ENCODE assay signal across 1 cellular context in the genomic region with DNA sequence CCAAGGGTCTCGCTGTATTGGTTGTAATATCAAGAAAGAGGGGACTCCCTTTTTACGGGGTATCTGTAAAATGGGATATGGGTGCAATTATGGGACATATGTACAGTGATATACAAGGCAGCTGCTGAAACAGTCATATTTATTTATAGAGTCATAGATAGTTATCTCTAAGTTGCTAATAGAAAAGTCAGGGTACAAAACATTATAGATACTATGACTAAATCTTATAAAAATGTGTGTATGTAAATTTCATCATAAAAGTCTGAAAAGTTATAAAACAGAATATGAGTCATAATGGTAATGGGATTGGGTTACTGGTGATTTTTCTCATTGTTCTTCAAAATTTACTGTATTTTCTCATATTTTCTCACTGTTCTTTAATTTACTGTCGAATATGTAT.
TF ChIP-seq lines count a peak whose summit lies in the region.

No MANE protein-coding gene starts in this region.

TF ChIP-seq in SK-N-SH, 30 proteins besides CTCF, POLR2A, EP300 and RAD21 (continued from another document):
- TF ChIP-seq SIN3A (IDR thresholded peaks at IDR 0.05; ENCODE audit: borderline replicate concordance, low read depth, low read length) (no peak), FOXJ3 (CRISPR knock-in tag; IDR thresholded peaks at IDR 0.05) (no peak), NFIC (IDR thresholded peaks at IDR 0.05; ENCODE audit: borderline replicate concordance) (peak; percentile 24; the same call in 1 of the 2 replicates), MXI1 (IDR thresholded peaks at IDR 0.05; ENCODE audit: low read depth, low read length) (no peak), SMC3 (IDR thresholded peaks at IDR 0.05; ENCODE audit: low read depth, low read length) (no peak), FOXM1 (IDR thresholded peaks at IDR 0.05; ENCODE audit: low read depth) (no peak), ELF1 (IDR thresholded peaks at IDR 0.05) (no peak), RCOR1 (IDR thresholded peaks at IDR 0.05; ENCODE audit: low read length) (no peak), POLR2AphosphoS5 (IDR thresholded peaks at IDR 0.05; ENCODE audit: low read depth, low read length) (no peak), MEF2A (IDR thresholded peaks at IDR 0.05; ENCODE audit: borderline replicate concordance, low read depth) (peak; percentile 89), TCF12 (IDR thresholded peaks at IDR 0.05) (peak; percentile 84)
- TF ChIP-seq, protein P1, sequence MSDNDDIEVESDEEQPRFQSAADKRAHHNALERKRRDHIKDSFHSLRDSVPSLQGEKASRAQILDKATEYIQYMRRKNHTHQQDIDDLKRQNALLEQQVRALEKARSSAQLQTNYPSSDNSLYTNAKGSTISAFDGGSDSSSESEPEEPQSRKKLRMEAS (IDR thresholded peaks at IDR 0.05; ENCODE audit: low read depth), result no peak
- TF ChIP-seq, protein P2, sequence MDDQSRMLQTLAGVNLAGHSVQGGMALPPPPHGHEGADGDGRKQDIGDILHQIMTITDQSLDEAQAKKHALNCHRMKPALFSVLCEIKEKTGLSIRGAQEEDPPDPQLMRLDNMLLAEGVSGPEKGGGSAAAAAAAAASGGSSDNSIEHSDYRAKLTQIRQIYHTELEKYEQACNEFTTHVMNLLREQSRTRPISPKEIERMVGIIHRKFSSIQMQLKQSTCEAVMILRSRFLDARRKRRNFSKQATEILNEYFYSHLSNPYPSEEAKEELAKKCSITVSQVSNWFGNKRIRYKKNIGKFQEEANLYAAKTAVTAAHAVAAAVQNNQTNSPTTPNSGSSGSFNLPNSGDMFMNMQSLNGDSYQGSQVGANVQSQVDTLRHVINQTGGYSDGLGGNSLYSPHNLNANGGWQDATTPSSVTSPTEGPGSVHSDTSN (IDR thresholded peaks at IDR 0.05), result peak; percentile 45
- TF ChIP-seq, protein P3, sequence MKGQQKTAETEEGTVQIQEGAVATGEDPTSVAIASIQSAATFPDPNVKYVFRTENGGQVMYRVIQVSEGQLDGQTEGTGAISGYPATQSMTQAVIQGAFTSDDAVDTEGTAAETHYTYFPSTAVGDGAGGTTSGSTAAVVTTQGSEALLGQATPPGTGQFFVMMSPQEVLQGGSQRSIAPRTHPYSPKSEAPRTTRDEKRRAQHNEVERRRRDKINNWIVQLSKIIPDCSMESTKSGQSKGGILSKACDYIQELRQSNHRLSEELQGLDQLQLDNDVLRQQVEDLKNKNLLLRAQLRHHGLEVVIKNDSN (IDR thresholded peaks at IDR 0.05; ENCODE audit: borderline replicate concordance, low read depth), result no peak
- TF ChIP-seq, protein P4, sequence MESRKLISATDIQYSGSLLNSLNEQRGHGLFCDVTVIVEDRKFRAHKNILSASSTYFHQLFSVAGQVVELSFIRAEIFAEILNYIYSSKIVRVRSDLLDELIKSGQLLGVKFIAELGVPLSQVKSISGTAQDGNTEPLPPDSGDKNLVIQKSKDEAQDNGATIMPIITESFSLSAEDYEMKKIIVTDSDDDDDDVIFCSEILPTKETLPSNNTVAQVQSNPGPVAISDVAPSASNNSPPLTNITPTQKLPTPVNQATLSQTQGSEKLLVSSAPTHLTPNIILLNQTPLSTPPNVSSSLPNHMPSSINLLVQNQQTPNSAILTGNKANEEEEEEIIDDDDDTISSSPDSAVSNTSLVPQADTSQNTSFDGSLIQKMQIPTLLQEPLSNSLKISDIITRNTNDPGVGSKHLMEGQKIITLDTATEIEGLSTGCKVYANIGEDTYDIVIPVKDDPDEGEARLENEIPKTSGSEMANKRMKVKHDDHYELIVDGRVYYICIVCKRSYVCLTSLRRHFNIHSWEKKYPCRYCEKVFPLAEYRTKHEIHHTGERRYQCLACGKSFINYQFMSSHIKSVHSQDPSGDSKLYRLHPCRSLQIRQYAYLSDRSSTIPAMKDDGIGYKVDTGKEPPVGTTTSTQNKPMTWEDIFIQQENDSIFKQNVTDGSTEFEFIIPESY (IDR thresholded peaks at IDR 0.05; ENCODE audit: borderline replicate concordance, low read depth), result no peak
